21 cellular contexts compared by ENCODE assay signal in the genomic region with DNA sequence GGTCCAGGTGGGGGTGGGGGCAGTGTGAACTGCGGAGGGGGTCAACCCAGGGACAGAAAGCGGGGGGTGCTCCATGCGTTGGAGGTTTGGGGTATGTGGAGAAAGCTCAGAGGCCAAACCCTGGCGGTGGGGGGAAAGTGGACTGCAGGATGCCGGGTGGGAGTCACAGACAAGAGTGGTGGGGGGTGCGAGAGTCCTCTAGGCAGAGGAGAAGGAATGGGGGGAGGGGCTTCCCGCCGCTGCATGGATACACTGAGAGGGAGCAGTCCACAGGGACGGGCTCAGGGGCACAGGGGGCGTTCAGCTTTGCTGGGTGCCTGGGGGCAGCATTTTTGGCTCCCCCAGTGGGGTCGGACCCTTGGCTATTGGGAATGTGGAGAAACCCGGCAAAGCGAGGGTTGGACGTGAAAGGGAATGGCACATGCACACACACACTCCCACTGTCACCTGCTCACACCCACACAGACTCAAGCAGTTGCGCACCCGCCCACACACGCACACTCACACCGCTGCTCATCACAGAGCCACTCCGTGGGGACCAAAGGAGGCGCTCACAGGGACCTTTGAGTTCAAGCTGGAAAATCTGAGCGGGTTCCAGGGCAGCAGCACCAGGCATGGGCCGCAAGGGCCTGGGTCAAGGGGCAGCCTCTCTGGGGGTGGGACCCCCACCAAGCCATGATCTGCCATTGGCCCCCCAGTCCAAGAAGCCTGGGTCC. TPM values are rescaled to one million over a fixed set of nuclear protein-coding genes. Genes with fewer than 3 reads are reported as not detected.
"Had no signal": no experiment of that assay in that cellular context is flagged by ENCODE, and none has a peak within 500 bp of the region (broad histone marks: within the 10 kb centered on the region; RNA-seq: fewer than 3 reads in every experiment).

No MANE protein-coding gene starts in this region.

- H3K36me3 Mint-ChIP-seq: naive thymus-derived CD4-positive, alpha-beta T cell had no signal

- H3K27ac ChIP-seq: gastrocnemius medialis, heart right ventricle, skin epidermis had no signal

- H3K4me3 Mint-ChIP-seq: dendritic cell treated with granulocyte-macrophage colony-stimulating factor and Interleukin-4, amounts not matched to agents 40 ng/mL and 50 ng/mL, for 4 days; naive thymus-derived CD4-positive, alpha-beta T cell; T-helper 2 cell treated with Interferon-gamma antibody and Interleukin-4, amounts not matched to agents 5 μg/mL and 100 μg/mL, for 36 hours had no signal

- H3K9me3 ChIP-seq: gastrocnemius medialis, heart right ventricle, mucosa of descending colon had no signal

- DNase-seq: activated CD4-positive, alpha-beta T cell treated with anti-CD3 and anti-CD28 coated beads, Interleukin-2, amount 50 U/mL, for 1 hour; activated CD8-positive, alpha-beta memory T cell treated with anti-CD3 and anti-CD28 coated beads for 24 hours; activated naive CD4-positive, alpha-beta T cell; aorta; cerebellar nuclear complex; erythroblast; gastrocnemius medialis; heart right ventricle; islet precursor cell; mammary epithelial cell; mucosa of descending colon; naive thymus-derived CD4-positive, alpha-beta T cell; stimulated activated CD4-positive, alpha-beta T cell treated with anti-CD3 and anti-CD28 coated beads, Interleukin-4, amount 100 ng/mL, for 4 hours; stimulated activated CD8-positive, alpha-beta memory T cell treated with anti-CD3 and anti-CD28 coated beads, Interleukin-4, amount 100 ng/mL, for 48 hours; stimulated activated naive CD8-positive, alpha-beta T cell treated with anti-CD3 and anti-CD28 coated beads, Interleukin-15, Interleukin-2, amounts not matched to agents 100 U/mL and 50 U/mL, for 24 hours; trophoblast cell had no signal

- H3K9me3 Mint-ChIP-seq: dendritic cell treated with granulocyte-macrophage colony-stimulating factor and Interleukin-4, amounts not matched to agents 40 ng/mL and 50 ng/mL, for 4 days; T-helper 2 cell treated with Interferon-gamma antibody and Interleukin-4, amounts not matched to agents 5 μg/mL and 100 μg/mL, for 36 hours had no signal

- H3K36me3 ChIP-seq: gastrocnemius medialis, heart right ventricle had no signal

- ATAC-seq: activated CD4-positive, CD25-positive, alpha-beta regulatory T cell treated with anti-CD3 and anti-CD28 coated beads, Interleukin-2, amount 50 U/mL, for 24 hours; gastrocnemius medialis; heart right ventricle; left lobe of liver; mucosa of descending colon; naive thymus-derived CD4-positive, alpha-beta T cell; stimulated activated naive CD8-positive, alpha-beta T cell treated with anti-CD3 and anti-CD28 coated beads, Interleukin-15, Interleukin-2, amounts not matched to agents 100 U/mL and 50 U/mL, for 24 hours had no signal

- H3K27ac Mint-ChIP-seq: dendritic cell treated with granulocyte-macrophage colony-stimulating factor and Interleukin-4, amounts not matched to agents 40 ng/mL and 50 ng/mL, for 4 days; naive thymus-derived CD4-positive, alpha-beta T cell; T-helper 2 cell treated with Interferon-gamma antibody and Interleukin-4, amounts not matched to agents 5 μg/mL and 100 μg/mL, for 36 hours had no signal

- H3K4me3 ChIP-seq: gastrocnemius medialis, mucosa of descending colon, skin epidermis had no signal

RNA-seq across cellular contexts. Expression of a gene that starts 7.7 kb away (rescaled TPM):
- total RNA-seq: aorta; gastrocnemius medialis; left lobe of liver; mucosa of descending colon; naive thymus-derived CD4-positive, alpha-beta T cell had no signal
- polyA plus RNA-seq: mammary epithelial cell; naive thymus-derived CD4-positive, alpha-beta T cell had no signal
